8 cellular contexts compared by ENCODE assay signal in genomic region chr2:21042958-21043743, GRCh38. TPM values are rescaled to one million over a fixed set of nuclear protein-coding genes. Genes with fewer than 3 reads are reported as not detected.
DNase-seq lines count a peak whose midpoint lies in the region; ATAC-seq, FAIRE-seq and TF ChIP-seq lines count a peak whose summit lies in the region.

No MANE protein-coding gene starts in this region.

- peak; percentile 84 for FAIRE-seq in GM12892 (lab: Jason Lieb, UNC)

- DNase-seq in A172 (ENCODE audit: low spot score) (peak; percentile 22), GM12892 (ENCODE audit: insufficient read length) (peak; percentile 46), NCI-H2227 (lab: John Stamatoyannopoulos, UW; ENCODE audit: unreplicated experiment) (peak; percentile 70), erythroblast (lab: John Stamatoyannopoulos, UW) (peak; percentile 56 to 78), middle frontal gyrus (ENCODE audit: extremely low spot score, low spot score) (peak; percentile 51)
- DNase-seq in activated CD8-positive, alpha-beta memory T cell treated with anti-CD3 and anti-CD28 coated beads, Interleukin-2, amount 50 U/mL, for 4 hours: peak; percentile 53
- peak; percentile 31 for DNase-seq in stimulated activated CD8-positive, alpha-beta memory T cell treated with anti-CD3 and anti-CD28 coated beads, Interleukin-7, amount 100 ng/mL, for 24 hours (ENCODE audit: low read depth)

- no peak for TF ChIP-seq POLR2A in GM12892 (IDR thresholded peaks at IDR 0.05; ENCODE audit: low read depth, low read length)
- TF ChIP-seq POLR2A in erythroblast (IDR thresholded peaks at IDR 0.05; ENCODE audit: low read length): no peak

- peak; percentile 85 for ATAC-seq in HG02938 (IDR thresholded peaks at IDR 0.05; ENCODE audit: unreplicated experiment)

RNA-seq across cellular contexts. Expression of gene APOB, which starts 0.7 kb away (rescaled TPM):
- total RNA-seq in A172 (2014; rRNA removed; shearing (Covaris generic)): not detected in 2 replicates
- not detected for polyA plus RNA-seq in GM12892 (2012; ENCODE audit: missing spikeins)

Comparison
In these comparisons a context has a peak if more than half of its experiments do, and no peak if none do; other contexts are left out.
1. Peak in every context shown above with its lines: DNase-seq and ATAC-seq.